ENCODE assay signal across 20 cellular contexts in genomic region chrX:80806557-80806956, GRCh38. TPM values are rescaled to one million over a fixed set of nuclear protein-coding genes. Genes with fewer than 3 reads are reported as not detected.
DNase-seq lines count a peak whose midpoint lies in the region; ATAC-seq, FAIRE-seq and TF ChIP-seq lines count a peak whose summit lies in the region.
"Had no signal": no experiment of that assay in that cellular context is flagged by ENCODE, and none has a peak within 500 bp of the region (broad histone marks: within the 10 kb centered on the region; RNA-seq: fewer than 3 reads in every experiment).

No MANE protein-coding gene starts in this region.

- no peak for TF ChIP-seq CTCF in KMS-11 (conservative IDR thresholded peaks at IDR 0.05; ENCODE audit: low read depth, low read length)
- no peak for TF ChIP-seq CTCF in astrocyte (IDR thresholded peaks at IDR 0.05; ENCODE audit: insufficient read depth, low read depth, low read length)
- no peak for TF ChIP-seq CTCF in nephron progenitor cell (IDR thresholded peaks at IDR 0.05)
- no peak for TF ChIP-seq CTCF in mucosa of descending colon (IDR thresholded peaks at IDR 0.05)

- no peaks in the 10 kb centered on the region for H4K20me1 ChIP-seq in KMS-11 (ENCODE audit: insufficient read depth)
- no peaks in the 10 kb centered on the region for H4K20me1 ChIP-seq in astrocyte (ENCODE audit: insufficient read depth, low read length)

- peak overlapping the region; percentile 24 for H3K4me3 Mint-ChIP-seq in activated CD4-positive, alpha-beta memory T cell treated with anti-CD3 and anti-CD28 coated beads, Interleukin-2, amount 10 ng/mL, durations not matched to agents 7 days and 5 days
- no peak overlapping the region for H3K4me3 Mint-ChIP-seq in activated CD4-positive, alpha-beta memory T cell treated with anti-CD3 and anti-CD28 coated beads for 36 hours
- peak overlapping the region; percentile 27 for H3K4me3 Mint-ChIP-seq in astrocyte (ENCODE audit: unreplicated experiment)
- H3K4me3 Mint-ChIP-seq in nephron progenitor cell: peak overlapping the region; percentile 26

- FAIRE-seq in astrocyte (lab: Jason Lieb, UNC): peak; percentile 9
- FAIRE-seq in frontal cortex (lab: Jason Lieb, UNC): no peak

- POLR2A ChIA-PET in activated CD4-positive, alpha-beta memory T cell treated with anti-CD3 and anti-CD28 coated beads, Interleukin-2, amount 10 ng/mL, durations not matched to agents 7 days and 5 days (lab: Charles Lee): no interaction called here
- POLR2A ChIA-PET in activated CD4-positive, alpha-beta memory T cell treated with anti-CD3 and anti-CD28 coated beads for 36 hours (lab: Charles Lee): no interaction called here

- H3K9ac ChIP-seq in KMS-11 (no peak overlapping the region), astrocyte (ENCODE audit: low read length) (no peak overlapping the region)

- H2AFZ ChIP-seq in KMS-11 (ENCODE audit: low read depth): no peak overlapping the region
- H2AFZ ChIP-seq in astrocyte (ENCODE audit: low read depth, low read length): no peak overlapping the region

- DNase-seq in activated CD4-positive, alpha-beta memory T cell treated with anti-CD3 and anti-CD28 coated beads, Interleukin-2, amount 10 ng/mL, durations not matched to agents 7 days and 5 days: no peak
- DNase-seq in activated CD4-positive, alpha-beta memory T cell treated with anti-CD3 and anti-CD28 coated beads for 36 hours: no peak
- DNase-seq in astrocyte (ENCODE audit: low read depth) (no peak), nephron progenitor cell (no peak), NCI-H510A treated with DMSO at 0.1 percent for 48 hours (lab: John Stamatoyannopoulos, UW) (no peak), frontal cortex (ENCODE audit: low spot score in 2 of 2) (no peak), mucosa of descending colon (no peak)
- DNase-seq: activated CD4-positive, alpha-beta T cell treated with anti-CD3 and anti-CD28 coated beads for 48 hours; activated naive CD4-positive, alpha-beta T cell; BE2C; effector CD4-positive, alpha-beta T cell; GDM1; left colon; NCI-H1436; NCI-H524 treated with DMSO at 0.1 percent for 48 hours; nucleus accumbens; stimulated activated CD8-positive, alpha-beta memory T cell treated with anti-CD3 and anti-CD28 coated beads, Interleukin-4, amount 100 ng/mL, for 48 hours; T-helper 1 cell had no signal

- no peak for ATAC-seq in mucosa of descending colon
- ATAC-seq: esophagus mucosa, left colon had no signal

- H3K4me3 ChIP-seq in KMS-11 (IDR thresholded peaks at IDR 0.05; ENCODE audit: insufficient read depth, low read depth, low read length): no peak overlapping the region
- H3K4me3 ChIP-seq in astrocyte (ENCODE audit: insufficient read depth, low read depth, low read length): no peak overlapping the region
- H3K4me3 ChIP-seq in mucosa of descending colon: no peak overlapping the region

- H3K36me3 ChIP-seq in KMS-11 (ENCODE audit: insufficient read depth): no peaks in the 10 kb centered on the region
- H3K36me3 ChIP-seq in astrocyte (ENCODE audit: insufficient read depth, low read length): no peaks in the 10 kb centered on the region
- no peaks in the 10 kb centered on the region for H3K36me3 ChIP-seq in mucosa of descending colon (ENCODE audit: low read depth)
- H3K36me3 ChIP-seq: BE2C had no signal

- H3K4me1 Mint-ChIP-seq in activated CD4-positive, alpha-beta memory T cell treated with anti-CD3 and anti-CD28 coated beads, Interleukin-2, amount 10 ng/mL, durations not matched to agents 7 days and 5 days: peaks cover 26% of the 10 kb centered on the region
- peaks cover 10% of the 10 kb centered on the region for H3K4me1 Mint-ChIP-seq in activated CD4-positive, alpha-beta memory T cell treated with anti-CD3 and anti-CD28 coated beads for 36 hours (ENCODE audit: low read depth)
- no peaks in the 10 kb centered on the region for H3K4me1 Mint-ChIP-seq in astrocyte (ENCODE audit: low read depth, unreplicated experiment)
- H3K4me1 Mint-ChIP-seq in nephron progenitor cell: peaks cover 15% of the 10 kb centered on the region

- H3K27me3 Mint-ChIP-seq in activated CD4-positive, alpha-beta memory T cell treated with anti-CD3 and anti-CD28 coated beads, Interleukin-2, amount 10 ng/mL, durations not matched to agents 7 days and 5 days: peaks cover 2% of the 10 kb centered on the region
- peaks cover 1% of the 10 kb centered on the region for H3K27me3 Mint-ChIP-seq in activated CD4-positive, alpha-beta memory T cell treated with anti-CD3 and anti-CD28 coated beads for 36 hours
- H3K27me3 Mint-ChIP-seq in astrocyte (ENCODE audit: low read depth, unreplicated experiment) (no peaks in the 10 kb centered on the region), nephron progenitor cell (ENCODE audit: low read depth, poor library complexity) (peaks cover 4% of the 10 kb centered on the region)

- H3K4me2 ChIP-seq in KMS-11 (peak overlapping the region; percentile 59; the same call in 1 of the 2 replicates), astrocyte (ENCODE audit: low read length) (no peak overlapping the region)

- H3K27ac ChIP-seq in KMS-11 (no peak overlapping the region), astrocyte (ENCODE audit: low read depth, low read length) (no peak overlapping the region)

- H3K79me2 ChIP-seq in KMS-11 (ENCODE audit: insufficient read depth, low read depth) (peaks cover 7% of the 10 kb centered on the region; the same call in 1 of the 2 replicates), astrocyte (ENCODE audit: insufficient read depth, low read length) (peaks cover 20% of the 10 kb centered on the region)

- no peaks in the 10 kb centered on the region for H3K27me3 ChIP-seq in KMS-11 (ENCODE audit: insufficient read depth, low read depth)
- H3K27me3 ChIP-seq in astrocyte (ENCODE audit: insufficient read depth, low read length): no peaks in the 10 kb centered on the region
- H3K27me3 ChIP-seq: BE2C had no signal

- intact Hi-C loops in activated CD4-positive, alpha-beta memory T cell treated with anti-CD3 and anti-CD28 coated beads for 36 hours (cut with micrococcal nuclease): loop anchor here (5.0 kb wide), 1 partner anchor 59 kb away; no protein-coding TSS in a partner anchor
- intact Hi-C loops in mucosa of descending colon (cut with DNase I, micrococcal nuclease): no loop called here

- CTCF ChIA-PET in activated CD4-positive, alpha-beta memory T cell treated with anti-CD3 and anti-CD28 coated beads, Interleukin-2, amount 10 ng/mL, durations not matched to agents 7 days and 5 days (lab: Charles Lee): no interaction called here
- CTCF ChIA-PET in activated CD4-positive, alpha-beta memory T cell treated with anti-CD3 and anti-CD28 coated beads for 36 hours (lab: Charles Lee): no interaction called here

- H3K27ac Mint-ChIP-seq in activated CD4-positive, alpha-beta memory T cell treated with anti-CD3 and anti-CD28 coated beads, Interleukin-2, amount 10 ng/mL, durations not matched to agents 7 days and 5 days: no peak overlapping the region
- H3K27ac Mint-ChIP-seq in activated CD4-positive, alpha-beta memory T cell treated with anti-CD3 and anti-CD28 coated beads for 36 hours: no peak overlapping the region
- H3K27ac Mint-ChIP-seq in astrocyte (ENCODE audit: unreplicated experiment) (no peak overlapping the region), nephron progenitor cell (no peak overlapping the region)

- H3K4me1 ChIP-seq in KMS-11 (ENCODE audit: low read depth, poor library complexity, severe bottlenecking) (peaks cover 18% of the 10 kb centered on the region), astrocyte (ENCODE audit: insufficient read depth, low read length) (peaks cover 5% of the 10 kb centered on the region), mucosa of descending colon (ENCODE audit: low read depth) (peaks cover 2% of the 10 kb centered on the region)
- H3K4me1 ChIP-seq: BE2C had no signal

- H3K9me3 Mint-ChIP-seq in activated CD4-positive, alpha-beta memory T cell treated with anti-CD3 and anti-CD28 coated beads, Interleukin-2, amount 10 ng/mL, durations not matched to agents 7 days and 5 days: no peaks in the 10 kb centered on the region
- H3K9me3 Mint-ChIP-seq in activated CD4-positive, alpha-beta memory T cell treated with anti-CD3 and anti-CD28 coated beads for 36 hours: no peaks in the 10 kb centered on the region
- H3K9me3 Mint-ChIP-seq in astrocyte (ENCODE audit: unreplicated experiment) (no peaks in the 10 kb centered on the region), nephron progenitor cell (peaks cover 15% of the 10 kb centered on the region)

- no peaks in the 10 kb centered on the region for H3K9me3 ChIP-seq in astrocyte (ENCODE audit: insufficient read depth, low read depth, low read length)
- H3K9me3 ChIP-seq in mucosa of descending colon: no peaks in the 10 kb centered on the region
- H3K9me3 ChIP-seq: BE2C had no signal

- H3K36me3 Mint-ChIP-seq in activated CD4-positive, alpha-beta memory T cell treated with anti-CD3 and anti-CD28 coated beads, Interleukin-2, amount 10 ng/mL, durations not matched to agents 7 days and 5 days (ENCODE audit: low read depth): peaks cover 15% of the 10 kb centered on the region
- peaks cover 6% of the 10 kb centered on the region for H3K36me3 Mint-ChIP-seq in activated CD4-positive, alpha-beta memory T cell treated with anti-CD3 and anti-CD28 coated beads for 36 hours
- H3K36me3 Mint-ChIP-seq in astrocyte (ENCODE audit: low read depth, unreplicated experiment): peaks cover 3% of the 10 kb centered on the region
- peaks cover 16% of the 10 kb centered on the region for H3K36me3 Mint-ChIP-seq in nephron progenitor cell (ENCODE audit: low read depth)

RNA-seq across cellular contexts. Expression of gene BRWD3, which starts 3.1 kb away (rescaled TPM):
- 10 to 100 TPM; 24.1 to 25.4 TPM for total RNA-seq in activated CD4-positive, alpha-beta memory T cell treated with anti-CD3 and anti-CD28 coated beads, Interleukin-2, amount 10 ng/mL, durations not matched to agents 7 days and 5 days
- total RNA-seq in activated CD4-positive, alpha-beta memory T cell treated with anti-CD3 and anti-CD28 coated beads for 36 hours: 10 to 100 TPM; 18.0 to 18.5 TPM
- total RNA-seq in astrocyte (28.1 and 33.1 TPM in 2 replicates), frontal cortex (33.0 TPM), mucosa of descending colon (10 to 100 TPM; 25.1 to 32.3 (median 28.1) TPM)
